8 cellular contexts compared by ENCODE assay signal in genomic region chr17:33038740-33039139, GRCh38. TPM values are rescaled to one million over a fixed set of nuclear protein-coding genes. Genes with fewer than 3 reads are reported as not detected.
A peak's percentile ranks its signal among the peaks of the same experiment; 100 is the strongest.
DNase-seq lines count a peak whose midpoint lies in the region; ATAC-seq and TF ChIP-seq lines count a peak whose summit lies in the region.

No MANE protein-coding gene starts in this region.

- H3K36me3 Mint-ChIP-seq in activated CD4-positive, alpha-beta T cell treated with anti-CD3 and anti-CD28 coated beads, Interleukin-2, amount 10 ng/mL, durations not matched to agents 7 days and 5 days (ENCODE audit: low read depth): no peaks in the 10 kb centered on the region
- H3K36me3 Mint-ChIP-seq in endothelial cell (ENCODE audit: low read depth, unreplicated experiment) (no peaks in the 10 kb centered on the region), neural crest cell (ENCODE audit: low read depth) (no peaks in the 10 kb centered on the region)

- no peak for ATAC-seq in HG03521 (IDR thresholded peaks at IDR 0.05; ENCODE audit: unreplicated experiment)
- ATAC-seq in HG03342 (IDR thresholded peaks at IDR 0.05; ENCODE audit: unreplicated experiment): no peak

- H3K27ac Mint-ChIP-seq in activated CD4-positive, alpha-beta T cell treated with anti-CD3 and anti-CD28 coated beads, Interleukin-2, amount 10 ng/mL, durations not matched to agents 7 days and 5 days: no peak overlapping the region
- H3K27ac Mint-ChIP-seq in endothelial cell (ENCODE audit: unreplicated experiment) (no peak overlapping the region), neural crest cell (ENCODE audit: unreplicated experiment) (no peak overlapping the region)

- TF ChIP-seq CTCF in endothelial cell (IDR thresholded peaks at IDR 0.05; ENCODE audit: unreplicated experiment) (peak; percentile 73), neural crest cell (conservative IDR thresholded peaks at IDR 0.05) (peak; percentile 72)

- no peaks in the 10 kb centered on the region for H3K9me3 Mint-ChIP-seq in activated CD4-positive, alpha-beta T cell treated with anti-CD3 and anti-CD28 coated beads, Interleukin-2, amount 10 ng/mL, durations not matched to agents 7 days and 5 days
- H3K9me3 Mint-ChIP-seq in endothelial cell (ENCODE audit: unreplicated experiment): no peaks in the 10 kb centered on the region
- peaks cover 3% of the 10 kb centered on the region for H3K9me3 Mint-ChIP-seq in neural crest cell

- peak; percentile 12 for DNase-seq in activated CD4-positive, alpha-beta T cell treated with anti-CD3 and anti-CD28 coated beads, Interleukin-2, amount 10 ng/mL, durations not matched to agents 7 days and 5 days
- no peak for DNase-seq in activated CD4-positive, alpha-beta T cell treated with anti-CD3 and anti-CD28 coated beads, Interleukin-2, amount 50 U/mL, for 1 hour
- DNase-seq in NOMO-1 treated with DMSO at 0.1 percent for 48 hours (lab: John Stamatoyannopoulos, UW; ENCODE audit: unreplicated experiment) (peak; percentile 26), endothelial cell (ENCODE audit: low spot score) (peak; percentile 73), neural crest cell (ENCODE audit: low read depth, low spot score) (peak; percentile 64), GM19238 (ENCODE audit: insufficient read length, low spot score) (no peak)

- POLR2A ChIA-PET in activated CD4-positive, alpha-beta T cell treated with anti-CD3 and anti-CD28 coated beads, Interleukin-2, amount 10 ng/mL, durations not matched to agents 7 days and 5 days (lab: Charles Lee): no interaction called here

- no peak overlapping the region for H3K4me3 Mint-ChIP-seq in activated CD4-positive, alpha-beta T cell treated with anti-CD3 and anti-CD28 coated beads, Interleukin-2, amount 10 ng/mL, durations not matched to agents 7 days and 5 days
- no peak overlapping the region for H3K4me3 Mint-ChIP-seq in endothelial cell (ENCODE audit: unreplicated experiment)
- no peak overlapping the region for H3K4me3 Mint-ChIP-seq in neural crest cell

- H3K27me3 Mint-ChIP-seq in activated CD4-positive, alpha-beta T cell treated with anti-CD3 and anti-CD28 coated beads, Interleukin-2, amount 10 ng/mL, durations not matched to agents 7 days and 5 days: peaks cover 20% of the 10 kb centered on the region
- H3K27me3 Mint-ChIP-seq in endothelial cell (ENCODE audit: unreplicated experiment) (peaks cover 3% of the 10 kb centered on the region), neural crest cell (ENCODE audit: low read depth) (peaks cover 60% of the 10 kb centered on the region)

- no peaks in the 10 kb centered on the region for H3K4me1 Mint-ChIP-seq in activated CD4-positive, alpha-beta T cell treated with anti-CD3 and anti-CD28 coated beads, Interleukin-2, amount 10 ng/mL, durations not matched to agents 7 days and 5 days
- H3K4me1 Mint-ChIP-seq in endothelial cell (ENCODE audit: unreplicated experiment) (no peaks in the 10 kb centered on the region), neural crest cell (no peaks in the 10 kb centered on the region)

- CTCF ChIA-PET in activated CD4-positive, alpha-beta T cell treated with anti-CD3 and anti-CD28 coated beads, Interleukin-2, amount 10 ng/mL, durations not matched to agents 7 days and 5 days (lab: Charles Lee): no interaction called here

RNA-seq across cellular contexts. Expression of gene SPACA3, which starts 47.1 kb away (rescaled TPM):
- total RNA-seq in activated CD4-positive, alpha-beta T cell treated with anti-CD3 and anti-CD28 coated beads, Interleukin-2, amount 10 ng/mL, durations not matched to agents 7 days and 5 days: not detected
- total RNA-seq in endothelial cell (ENCODE audit: unreplicated experiment) (not detected), neural crest cell (not detected in 2 replicates)

Comparison
In these comparisons a context has a peak if more than half of its experiments do, and no peak if none do; other contexts are left out.
1. DNase-seq: peak in activated CD4-positive, alpha-beta T cell treated with anti-CD3 and anti-CD28 coated beads, Interleukin-2, amount 10 ng/mL, durations not matched to agents 7 days and 5 days (single experiment), NOMO-1 treated with DMSO at 0.1 percent for 48 hours (single experiment), endothelial cell (single experiment) and neural crest cell (single experiment); none in activated CD4-positive, alpha-beta T cell treated with anti-CD3 and anti-CD28 coated beads, Interleukin-2, amount 50 U/mL, for 1 hour (single experiment) and GM19238 (single experiment).